ENCODE assay signal across 21 cellular contexts in the genomic region with DNA sequence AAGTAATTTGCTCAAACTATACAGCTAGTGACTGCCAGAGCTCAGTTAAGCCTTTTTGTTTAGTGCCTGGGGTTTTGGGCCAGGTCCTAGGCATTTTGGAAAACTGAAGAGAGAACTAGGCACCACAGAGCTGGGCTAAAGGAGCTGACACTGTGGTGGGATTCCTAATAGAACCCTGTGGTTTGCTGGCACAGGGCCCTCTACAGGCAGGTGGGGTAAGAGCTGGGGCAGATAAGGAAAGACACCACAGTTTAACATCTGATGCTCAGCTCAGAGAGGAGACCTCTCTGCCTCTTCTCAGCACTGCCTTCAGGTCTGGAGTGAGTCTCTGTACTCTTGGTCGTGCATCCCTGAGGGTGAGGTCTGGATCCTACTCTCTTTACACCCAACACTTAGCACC.
DNase-seq lines count a peak whose midpoint lies in the region; ATAC-seq and TF ChIP-seq lines count a peak whose summit lies in the region.
"Had no signal": no experiment of that assay in that cellular context is flagged by ENCODE, and none has a peak within 500 bp of the region (broad histone marks: within the 10 kb centered on the region; RNA-seq: fewer than 3 reads in every experiment).

No MANE protein-coding gene starts in this region.

- no peaks in the 10 kb centered on the region for H3K79me2 ChIP-seq in H9 (ENCODE audit: insufficient read depth, low read length)

- no peak overlapping the region for H2BK12ac ChIP-seq in H9 (ENCODE audit: insufficient read length, low read depth, low read length)

- ATAC-seq in T-cell (replicated peaks in 1 of 4) = no peak
- no peak for ATAC-seq in HG03571 (IDR thresholded peaks at IDR 0.05; ENCODE audit: unreplicated experiment)
- ATAC-seq: gastroesophageal sphincter; stimulated activated naive CD8-positive, alpha-beta T cell treated with anti-CD3 and anti-CD28 coated beads, Interleukin-15, Interleukin-2, amounts not matched to agents 100 U/mL and 50 U/mL, for 24 hours had no signal

- peaks cover 14 to 18% of the 10 kb centered on the region in 2 experiments for H3K4me1 Mint-ChIP-seq in H9
- peaks cover 44 to 50% (median 47%) of the 10 kb centered on the region in 3 donors for H3K4me1 Mint-ChIP-seq in T-cell
- H3K4me1 Mint-ChIP-seq: CD14-positive monocyte had no signal

- no peak overlapping the region for H4K91ac ChIP-seq in H9 (ENCODE audit: insufficient read length, low read depth, low read length)

- H2AFZ ChIP-seq in H9 (ENCODE audit: low read length) = no peak overlapping the region

- POLR2A ChIA-PET in T-cell (lab: Charles Lee) = no interaction called here

- H2AK5ac ChIP-seq in H9 (ENCODE audit: insufficient read length, low read length) = no peak overlapping the region

- H2BK120ac ChIP-seq in H9 (ENCODE audit: low read depth, low read length, poor library complexity, severe bottlenecking) = no peak overlapping the region

- DNase-seq in NCI-H146 (lab: John Stamatoyannopoulos, UW) = peak; percentile 33
- DNase-seq in NCI-H146 treated with DMSO at 0.1 percent for 48 hours (lab: John Stamatoyannopoulos, UW; ENCODE audit: unreplicated experiment) = no peak
- DNase-seq in H9 = peak; percentile 82
- peak; percentile 12 for DNase-seq in SK-MEL-5 (ENCODE audit: low read depth, low spot score)
- peak; percentile 74 for DNase-seq in iPS-NIHi7 (ENCODE audit: extremely low spot score)
- DNase-seq in occipital lobe (lab: John Stamatoyannopoulos, UW) = no peak
- no peak for DNase-seq in T-cell
- DNase-seq: activated CD4-positive, alpha-beta T cell treated with anti-CD3 and anti-CD28 coated beads for 48 hours; activated naive CD4-positive, alpha-beta T cell; HCEC 1CT; mammary epithelial cell; MG63; naive thymus-derived CD8-positive, alpha-beta T cell; NCI-H2171; NK-92 treated with Interleukin-12 subunit alpha and Interleukin-12 subunit beta, amount 100 ng/mL, for 24 hours; stimulated activated naive CD8-positive, alpha-beta T cell treated with anti-CD3 and anti-CD28 coated beads, Interleukin-15, Interleukin-2, amounts not matched to agents 100 U/mL and 50 U/mL, for 24 hours; T1000 had no signal

- no peak overlapping the region for H3K56ac ChIP-seq in H9 (ENCODE audit: insufficient read length, low read depth, low read length)

- no peaks in the 10 kb centered on the region for H4K20me1 ChIP-seq in H9 (ENCODE audit: control insufficient read depth, insufficient read depth, insufficient read length)

- H3K4me2 ChIP-seq in H9 (ENCODE audit: insufficient read depth, insufficient read length, low read length) = no peak overlapping the region

- H3K36me3 Mint-ChIP-seq in H9 (ENCODE audit: insufficient read depth in 1 of 3, low read depth in 3 of 3) (no peaks in the 10 kb centered on the region), T-cell (peaks cover 18% of the 10 kb centered on the region)
- H3K36me3 Mint-ChIP-seq: CD14-positive monocyte had no signal

- peaks cover 5% of the 10 kb centered on the region; the same call in 1 of the 2 replicates for H3K4me1 ChIP-seq in H9 (ENCODE audit: insufficient read depth, low read length)
- H3K4me1 ChIP-seq: ascending aorta, gastroesophageal sphincter had no signal

- H3K9me3 ChIP-seq in H9 (ENCODE audit: control insufficient read depth, low read depth, low read length) = no peaks in the 10 kb centered on the region
- H3K9me3 ChIP-seq: ascending aorta, gastroesophageal sphincter, MG63 had no signal

- no peak overlapping the region for H2BK5ac ChIP-seq in H9 (ENCODE audit: insufficient read length, low read length)

- WGBS in H9 (ENCODE audit: extremely low coverage, insufficient read length, low lambda C conversion rate) = no CpG with 5 or more reads among the region's 1 CpG

- no peaks in the 10 kb centered on the region for H3K23me2 ChIP-seq in H9 (ENCODE audit: insufficient read length, low read depth, low read length, poor library complexity, severe bottlenecking)

- in situ Hi-C loops in SK-MEL-5 (cut with HindIII; ENCODE audit: low pct_unique_long_range_greater_than_20kb, low sequenced_read_pairs) = no loop called here

- H4K5ac ChIP-seq in H9 (ENCODE audit: insufficient read length, low read depth, low read length) = no peak overlapping the region

- no peak overlapping the region for H4K8ac ChIP-seq in H9 (replicated peaks; ENCODE audit: insufficient read length, low read depth, low read length)

- peaks cover 16% of the 10 kb centered on the region for H3K27me3 Mint-ChIP-seq in H9 (ENCODE audit: low read depth)
- no peaks in the 10 kb centered on the region for H3K27me3 Mint-ChIP-seq in T-cell
- H3K27me3 Mint-ChIP-seq: naive thymus-derived CD8-positive, alpha-beta T cell had no signal

- H3K9me3 Mint-ChIP-seq in H9 (no peaks in the 10 kb centered on the region), T-cell (no peaks in the 10 kb centered on the region)
- H3K9me3 Mint-ChIP-seq: CD14-positive monocyte; naive thymus-derived CD8-positive, alpha-beta T cell had no signal

- H3K18ac ChIP-seq in H9 (ENCODE audit: insufficient read length, low read depth, low read length) = no peak overlapping the region

- H3K23ac ChIP-seq in H9 (ENCODE audit: insufficient read length, low read depth, low read length) = no peak overlapping the region

- TF ChIP-seq CTCF in H9 (conservative IDR thresholded peaks at IDR 0.05) = peak; percentile 72

- no peak overlapping the region for H2BK15ac ChIP-seq in H9 (ENCODE audit: low read depth, low read length)

- CTCF ChIA-PET in T-cell (lab: Charles Lee) = interaction anchor here in 1 of 2 donors (0.5 to 1.5 kb wide), 5 partner anchors 11 to 447 kb away, joined by 3 to 5 read pairs (median 4); no protein-coding TSS in a partner anchor

- no peak overlapping the region for H3K4ac ChIP-seq in H9 (ENCODE audit: low read depth, low read length)

- H3K27ac Mint-ChIP-seq in H9 (no peak overlapping the region), T-cell (no peak overlapping the region)
- H3K27ac Mint-ChIP-seq: CD14-positive monocyte had no signal

- no peak overlapping the region for H2BK20ac ChIP-seq in H9 (ENCODE audit: low read depth, low read length, poor library complexity, severe bottlenecking)

- no peaks in the 10 kb centered on the region for H3K79me1 ChIP-seq in H9 (ENCODE audit: insufficient read depth, low read depth, low read length, poor library complexity, severe bottlenecking)

- H3K14ac ChIP-seq in H9 (ENCODE audit: insufficient read depth, low read length) = no peak overlapping the region

- H3K4me3 Mint-ChIP-seq in H9 (no peak overlapping the region), T-cell (no peak overlapping the region)
- H3K4me3 Mint-ChIP-seq: CD14-positive monocyte; naive thymus-derived CD8-positive, alpha-beta T cell had no signal

- no peaks in the 10 kb centered on the region for H3K27me3 ChIP-seq in H9 (ENCODE audit: insufficient read depth, low read length)
- H3K27me3 ChIP-seq: ascending aorta, MG63 had no signal

- no peak overlapping the region for H3K27ac ChIP-seq in H9 (ENCODE audit: insufficient read length, low read depth, low read length)
- H3K27ac ChIP-seq: ascending aorta, gastroesophageal sphincter had no signal

- no peak overlapping the region for H3T11ph ChIP-seq in H9 (ENCODE audit: low read length)

- no peak overlapping the region for H3K9ac ChIP-seq in H9 (ENCODE audit: extremely low read depth, insufficient read length, low read length)

Comparison
In these comparisons a context has a peak if more than half of its experiments do, and no peak if none do; other contexts are left out.
1. DNase-seq: peak in NCI-H146 (single experiment), H9 (single experiment), SK-MEL-5 (single experiment) and iPS-NIHi7 (single experiment); none in NCI-H146 treated with DMSO at 0.1 percent for 48 hours (single experiment), occipital lobe (single experiment) and T-cell (0 of 34).